ENCODE assay signal across 1 cellular context in the genomic region with DNA sequence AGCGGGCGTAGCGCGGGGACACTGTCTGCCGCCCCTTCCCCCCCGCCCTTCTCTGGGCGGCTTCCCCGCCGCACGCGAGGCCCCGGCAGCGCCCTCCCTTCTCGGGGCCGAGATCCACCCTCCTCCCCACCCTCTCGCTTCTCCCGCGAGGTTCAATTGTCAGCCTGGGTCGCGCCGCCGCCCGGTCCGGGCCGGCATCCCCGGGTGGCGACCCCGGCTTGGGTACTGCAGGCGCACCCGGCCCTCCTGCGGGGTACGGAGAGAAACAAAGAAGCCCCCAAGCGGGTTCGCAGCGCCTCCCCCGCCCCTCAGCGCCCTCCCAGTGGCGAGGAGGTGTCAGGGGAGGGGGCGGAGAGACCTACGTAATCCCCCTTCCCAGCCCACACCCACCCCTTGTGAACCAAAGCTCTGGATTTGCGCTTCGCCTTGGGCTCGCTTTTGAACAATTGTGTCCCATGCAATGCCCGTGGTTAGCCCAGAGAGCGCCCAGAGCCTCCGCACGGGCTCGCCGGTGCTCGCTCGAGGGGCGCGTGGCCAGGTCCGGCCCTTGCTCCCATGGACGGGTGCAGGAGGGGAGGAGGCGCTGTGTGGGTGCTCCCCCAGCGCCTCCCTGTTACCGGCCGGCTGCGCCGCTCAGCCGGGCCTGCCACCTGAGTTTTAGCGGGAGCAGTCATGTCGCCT.
TF ChIP-seq lines count a peak whose summit lies in the region.

No MANE protein-coding gene starts in this region.

TF ChIP-seq in GM12878, 131 proteins besides CTCF, POLR2A, EP300 and RAD21 (continued from another document):
- TF ChIP-seq, protein P1, sequence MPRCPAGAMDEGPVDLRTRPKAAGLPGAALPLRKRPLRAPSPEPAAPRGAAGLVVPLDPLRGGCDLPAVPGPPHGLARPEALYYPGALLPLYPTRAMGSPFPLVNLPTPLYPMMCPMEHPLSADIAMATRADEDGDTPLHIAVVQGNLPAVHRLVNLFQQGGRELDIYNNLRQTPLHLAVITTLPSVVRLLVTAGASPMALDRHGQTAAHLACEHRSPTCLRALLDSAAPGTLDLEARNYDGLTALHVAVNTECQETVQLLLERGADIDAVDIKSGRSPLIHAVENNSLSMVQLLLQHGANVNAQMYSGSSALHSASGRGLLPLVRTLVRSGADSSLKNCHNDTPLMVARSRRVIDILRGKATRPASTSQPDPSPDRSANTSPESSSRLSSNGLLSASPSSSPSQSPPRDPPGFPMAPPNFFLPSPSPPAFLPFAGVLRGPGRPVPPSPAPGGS (IDR thresholded peaks at IDR 0.05; ENCODE audit: borderline replicate concordance, insufficient read depth, low read depth, low read length, poor library complexity, severe bottlenecking), result no peak
- TF ChIP-seq, protein P2, sequence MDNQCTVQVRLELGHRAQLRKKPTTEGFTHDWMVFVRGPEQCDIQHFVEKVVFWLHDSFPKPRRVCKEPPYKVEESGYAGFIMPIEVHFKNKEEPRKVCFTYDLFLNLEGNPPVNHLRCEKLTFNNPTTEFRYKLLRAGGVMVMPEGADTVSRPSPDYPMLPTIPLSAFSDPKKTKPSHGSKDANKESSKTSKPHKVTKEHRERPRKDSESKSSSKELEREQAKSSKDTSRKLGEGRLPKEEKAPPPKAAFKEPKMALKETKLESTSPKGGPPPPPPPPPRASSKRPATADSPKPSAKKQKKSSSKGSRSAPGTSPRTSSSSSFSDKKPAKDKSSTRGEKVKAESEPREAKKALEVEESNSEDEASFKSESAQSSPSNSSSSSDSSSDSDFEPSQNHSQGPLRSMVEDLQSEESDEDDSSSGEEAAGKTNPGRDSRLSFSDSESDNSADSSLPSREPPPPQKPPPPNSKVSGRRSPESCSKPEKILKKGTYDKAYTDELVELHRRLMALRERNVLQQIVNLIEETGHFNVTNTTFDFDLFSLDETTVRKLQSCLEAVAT (IDR thresholded peaks at IDR 0.05), result no peak
- no peak for TF ChIP-seq CBX3 (IDR thresholded peaks at IDR 0.05; ENCODE audit: borderline replicate concordance, low read depth)
- TF ChIP-seq BCL11A (IDR thresholded peaks at IDR 0.05; ENCODE audit: low read depth, low read length), result no peak
- no peak for TF ChIP-seq POLR2AphosphoS2 (IDR thresholded peaks at IDR 0.05; ENCODE audit: low read depth, low read length)
